ENCODE assay signal across 16 cellular contexts in genomic region chr2:41878726-41879366, GRCh38.
DNase-seq lines count a peak whose midpoint lies in the region; ATAC-seq and TF ChIP-seq lines count a peak whose summit lies in the region.
"Had no signal": no experiment of that assay in that cellular context is flagged by ENCODE, and none has a peak within 500 bp of the region (broad histone marks: within the 10 kb centered on the region; RNA-seq: fewer than 3 reads in every experiment).

No MANE protein-coding gene starts in this region.

- TF ChIP-seq POLR2A in uterus (IDR thresholded peaks at IDR 0.05) (no peak), gastrocnemius medialis (IDR thresholded peaks at IDR 0.05) (no peak)

- intact Hi-C loops in Right ventricle myocardium superior (cut with DNase I) = no loop called here
- intact Hi-C loops in uterus (cut with DNase I; ENCODE audit: low total_unique reads) = no loop called here
- intact Hi-C loops in gastrocnemius medialis (cut with DNase I; ENCODE audit: low total_unique reads) = no loop called here

- no peaks in the 10 kb centered on the region for H3K9me3 Mint-ChIP-seq in nephron progenitor cell
- H3K9me3 Mint-ChIP-seq: activated naive CD4-positive, alpha-beta T cell treated with anti-CD3 and anti-CD28 coated beads, Interleukin-2, amount 50 U/mL, for 24 hours; central memory CD8-positive, alpha-beta T cell had no signal

- peak overlapping the region in 1 of 2 donors; percentile 21 for H3K27ac ChIP-seq in right atrium auricular region
- H3K27ac ChIP-seq in cardiac muscle cell = peak overlapping the region; percentile 61
- peak overlapping the region in 1 of 2 donors; percentile 45 for H3K27ac ChIP-seq in uterus
- H3K27ac ChIP-seq in gastrocnemius medialis = peak overlapping the region in 1 of 4 donors; percentile 9

- DNase-seq in Right ventricle myocardium superior (peak; percentile 64), right atrium auricular region (ENCODE audit: low spot score) (no peak), cardiac muscle cell (ENCODE audit: low read depth in 1 of 2, low spot score in 1 of 2) (peak in 1 of 2 donors; percentile 50), nephron progenitor cell (no peak), uterus (peak; percentile 33 to 62), gastrocnemius medialis (no peak)
- DNase-seq: foreskin melanocyte; OCI-M1; stimulated activated CD4-positive, alpha-beta T cell treated with anti-CD3 and anti-CD28 coated beads, Interleukin-4, amount 100 ng/mL, for 1 hour; stimulated activated CD8-positive, alpha-beta memory T cell treated with anti-CD3 and anti-CD28 coated beads, Interleukin-4, amount 100 ng/mL, for 48 hours; transverse colon had no signal

- TF ChIP-seq CTCF in right atrium auricular region (IDR thresholded peaks at IDR 0.05) (no peak), cardiac muscle cell (IDR thresholded peaks at IDR 0.05; ENCODE audit: low read depth, low read length) (no peak), nephron progenitor cell (IDR thresholded peaks at IDR 0.05) (no peak), uterus (IDR thresholded peaks at IDR 0.05) (no peak), gastrocnemius medialis (IDR thresholded peaks at IDR 0.05 in 4 of 5, conservative IDR thresholded peaks at IDR 0.05 in 1 of 5) (no peak)

- H3K4me1 Mint-ChIP-seq in nephron progenitor cell = peaks cover 46% of the 10 kb centered on the region
- H3K4me1 Mint-ChIP-seq: activated naive CD4-positive, alpha-beta T cell treated with anti-CD3 and anti-CD28 coated beads, Interleukin-2, amount 50 U/mL, for 24 hours had no signal

- no peaks in the 10 kb centered on the region for H3K36me3 Mint-ChIP-seq in nephron progenitor cell (ENCODE audit: low read depth)
- H3K36me3 Mint-ChIP-seq: activated naive CD4-positive, alpha-beta T cell treated with anti-CD3 and anti-CD28 coated beads, Interleukin-2, amount 50 U/mL, for 24 hours had no signal

- in situ Hi-C loops in gastrocnemius medialis (cut with MboI; ENCODE audit: low sequenced_read_pairs in 4 of 4) = no loop called here

- peaks cover 67% of the 10 kb centered on the region for H3K27me3 Mint-ChIP-seq in nephron progenitor cell (ENCODE audit: low read depth, poor library complexity)

- no peak overlapping the region for H3K27ac Mint-ChIP-seq in nephron progenitor cell
- H3K27ac Mint-ChIP-seq: activated naive CD4-positive, alpha-beta T cell treated with anti-CD3 and anti-CD28 coated beads, Interleukin-2, amount 50 U/mL, for 24 hours had no signal

- ATAC-seq in Right ventricle myocardium superior (ENCODE audit: poor library complexity) (peak; percentile 78), HG02642 (IDR thresholded peaks at IDR 0.05; ENCODE audit: poor library complexity, unreplicated experiment) (no peak), gastrocnemius medialis (no peak), GM21737 (IDR thresholded peaks at IDR 0.05; ENCODE audit: unreplicated experiment) (no peak)

- no peak overlapping the region for H3K4me3 ChIP-seq in right atrium auricular region
- no peak overlapping the region for H3K4me3 ChIP-seq in cardiac muscle cell
- H3K4me3 ChIP-seq in uterus = no peak overlapping the region
- H3K4me3 ChIP-seq in gastrocnemius medialis = no peak overlapping the region
- H3K4me3 ChIP-seq: transverse colon had no signal

- H3K9me3 ChIP-seq in right atrium auricular region (no peaks in the 10 kb centered on the region), cardiac muscle cell (ENCODE audit: low read depth) (no peaks in the 10 kb centered on the region), uterus (no peaks in the 10 kb centered on the region), gastrocnemius medialis (no peaks in the 10 kb centered on the region)
- H3K9me3 ChIP-seq: SK-N-SH, transverse colon had no signal

- H3K4me1 ChIP-seq in right atrium auricular region (peaks cover 0 to 19% of the 10 kb centered on the region in 2 donors), cardiac muscle cell (ENCODE audit: low read depth) (peaks cover 21% of the 10 kb centered on the region), uterus (no peaks in the 10 kb centered on the region), gastrocnemius medialis (peaks cover 0 to 5% of the 10 kb centered on the region in 2 donors)

- H3K4me3 Mint-ChIP-seq in nephron progenitor cell = peak overlapping the region; percentile 44
- H3K4me3 Mint-ChIP-seq: activated naive CD4-positive, alpha-beta T cell treated with anti-CD3 and anti-CD28 coated beads, Interleukin-2, amount 50 U/mL, for 24 hours; central memory CD8-positive, alpha-beta T cell had no signal

- no peaks in the 10 kb centered on the region for H3K27me3 ChIP-seq in right atrium auricular region
- no peaks in the 10 kb centered on the region for H3K27me3 ChIP-seq in cardiac muscle cell
- H3K27me3 ChIP-seq in uterus = no peaks in the 10 kb centered on the region
- no peaks in the 10 kb centered on the region for H3K27me3 ChIP-seq in gastrocnemius medialis
- H3K27me3 ChIP-seq: transverse colon had no signal

- no peaks in the 10 kb centered on the region for H3K36me3 ChIP-seq in right atrium auricular region
- no peaks in the 10 kb centered on the region for H3K36me3 ChIP-seq in cardiac muscle cell
- no peaks in the 10 kb centered on the region for H3K36me3 ChIP-seq in uterus
- H3K36me3 ChIP-seq in gastrocnemius medialis = no peaks in the 10 kb centered on the region
- H3K36me3 ChIP-seq: transverse colon had no signal

Comparison
In these comparisons a context has a peak if more than half of its experiments do, and no peak if none do; other contexts are left out.
1. DNase-seq: peak in Right ventricle myocardium superior (single experiment) and uterus (2 of 2); none in right atrium auricular region (single experiment), nephron progenitor cell (single experiment) and gastrocnemius medialis (0 of 2).